3 cellular contexts compared by ENCODE assay signal in the genomic region with DNA sequence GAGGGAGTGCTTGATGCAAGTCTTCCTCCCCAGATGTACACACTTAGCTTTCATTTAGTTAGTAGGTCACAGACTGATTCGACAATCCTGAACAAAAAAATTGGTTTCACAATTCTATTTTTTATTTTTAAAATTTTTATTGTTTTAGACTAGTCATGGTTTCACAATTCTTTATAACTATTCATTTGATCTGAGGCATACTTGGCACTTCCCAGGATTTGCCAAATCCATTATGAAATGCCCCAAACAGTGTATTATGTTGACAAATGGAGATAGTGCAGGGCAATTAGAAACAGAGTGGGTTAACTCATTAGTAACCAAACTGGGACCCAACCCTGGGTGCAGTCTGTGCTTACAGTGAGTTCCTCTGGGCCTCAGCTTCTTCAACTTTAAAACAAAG.
A peak's percentile ranks its signal among the peaks of the same experiment; 100 is the strongest.
TF ChIP-seq lines count a peak whose summit lies in the region.

No MANE protein-coding gene starts in this region.

TF ChIP-seq in SK-N-SH treated with all-trans-retinoic acid at 6 μM for 48 hours, 23 proteins besides CTCF, POLR2A, EP300 and RAD21:
- TF ChIP-seq ISL1 (CRISPR knock-in tag; IDR thresholded peaks at IDR 0.05) (peak; percentile 22; the same call in 1 of the 2 replicates), GLIS3 (CRISPR knock-in tag; IDR thresholded peaks at IDR 0.05) (no peak)

TF ChIP-seq in SK-N-SH, 30 proteins besides CTCF, POLR2A, EP300 and RAD21:
- TF ChIP-seq, protein P1, sequence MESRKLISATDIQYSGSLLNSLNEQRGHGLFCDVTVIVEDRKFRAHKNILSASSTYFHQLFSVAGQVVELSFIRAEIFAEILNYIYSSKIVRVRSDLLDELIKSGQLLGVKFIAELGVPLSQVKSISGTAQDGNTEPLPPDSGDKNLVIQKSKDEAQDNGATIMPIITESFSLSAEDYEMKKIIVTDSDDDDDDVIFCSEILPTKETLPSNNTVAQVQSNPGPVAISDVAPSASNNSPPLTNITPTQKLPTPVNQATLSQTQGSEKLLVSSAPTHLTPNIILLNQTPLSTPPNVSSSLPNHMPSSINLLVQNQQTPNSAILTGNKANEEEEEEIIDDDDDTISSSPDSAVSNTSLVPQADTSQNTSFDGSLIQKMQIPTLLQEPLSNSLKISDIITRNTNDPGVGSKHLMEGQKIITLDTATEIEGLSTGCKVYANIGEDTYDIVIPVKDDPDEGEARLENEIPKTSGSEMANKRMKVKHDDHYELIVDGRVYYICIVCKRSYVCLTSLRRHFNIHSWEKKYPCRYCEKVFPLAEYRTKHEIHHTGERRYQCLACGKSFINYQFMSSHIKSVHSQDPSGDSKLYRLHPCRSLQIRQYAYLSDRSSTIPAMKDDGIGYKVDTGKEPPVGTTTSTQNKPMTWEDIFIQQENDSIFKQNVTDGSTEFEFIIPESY (IDR thresholded peaks at IDR 0.05; ENCODE audit: borderline replicate concordance, low read depth), result no peak
- TF ChIP-seq TEAD4 (IDR thresholded peaks at IDR 0.05; ENCODE audit: borderline replicate concordance, insufficient read depth) (no peak), SMC3 (IDR thresholded peaks at IDR 0.05; ENCODE audit: low read depth, low read length) (no peak), EZH2phosphoT487 (IDR thresholded peaks at IDR 0.05; ENCODE audit: borderline replicate concordance, low read depth) (no peak), NFIC (IDR thresholded peaks at IDR 0.05; ENCODE audit: borderline replicate concordance) (no peak), NRF1 (IDR thresholded peaks at IDR 0.05; ENCODE audit: low read depth, low read length) (no peak), MXI1 (IDR thresholded peaks at IDR 0.05; ENCODE audit: low read depth, low read length) (no peak), FOSL2 (IDR thresholded peaks at IDR 0.05; ENCODE audit: borderline replicate concordance, low read depth) (no peak), JUND (IDR thresholded peaks at IDR 0.05) (no peak), FOXJ3 (CRISPR knock-in tag; IDR thresholded peaks at IDR 0.05) (no peak), POLR2AphosphoS5 (IDR thresholded peaks at IDR 0.05; ENCODE audit: low read depth, low read length) (no peak), TCF12 (IDR thresholded peaks at IDR 0.05) (no peak), RCOR1 (IDR thresholded peaks at IDR 0.05; ENCODE audit: low read length) (no peak), YY1 (IDR thresholded peaks at IDR 0.05; ENCODE audit: low read depth) (no peak), FOXM1 (IDR thresholded peaks at IDR 0.05; ENCODE audit: low read depth) (no peak), GATA2 (CRISPR knock-in tag; IDR thresholded peaks at IDR 0.05) (no peak)
- TF ChIP-seq, protein P2, sequence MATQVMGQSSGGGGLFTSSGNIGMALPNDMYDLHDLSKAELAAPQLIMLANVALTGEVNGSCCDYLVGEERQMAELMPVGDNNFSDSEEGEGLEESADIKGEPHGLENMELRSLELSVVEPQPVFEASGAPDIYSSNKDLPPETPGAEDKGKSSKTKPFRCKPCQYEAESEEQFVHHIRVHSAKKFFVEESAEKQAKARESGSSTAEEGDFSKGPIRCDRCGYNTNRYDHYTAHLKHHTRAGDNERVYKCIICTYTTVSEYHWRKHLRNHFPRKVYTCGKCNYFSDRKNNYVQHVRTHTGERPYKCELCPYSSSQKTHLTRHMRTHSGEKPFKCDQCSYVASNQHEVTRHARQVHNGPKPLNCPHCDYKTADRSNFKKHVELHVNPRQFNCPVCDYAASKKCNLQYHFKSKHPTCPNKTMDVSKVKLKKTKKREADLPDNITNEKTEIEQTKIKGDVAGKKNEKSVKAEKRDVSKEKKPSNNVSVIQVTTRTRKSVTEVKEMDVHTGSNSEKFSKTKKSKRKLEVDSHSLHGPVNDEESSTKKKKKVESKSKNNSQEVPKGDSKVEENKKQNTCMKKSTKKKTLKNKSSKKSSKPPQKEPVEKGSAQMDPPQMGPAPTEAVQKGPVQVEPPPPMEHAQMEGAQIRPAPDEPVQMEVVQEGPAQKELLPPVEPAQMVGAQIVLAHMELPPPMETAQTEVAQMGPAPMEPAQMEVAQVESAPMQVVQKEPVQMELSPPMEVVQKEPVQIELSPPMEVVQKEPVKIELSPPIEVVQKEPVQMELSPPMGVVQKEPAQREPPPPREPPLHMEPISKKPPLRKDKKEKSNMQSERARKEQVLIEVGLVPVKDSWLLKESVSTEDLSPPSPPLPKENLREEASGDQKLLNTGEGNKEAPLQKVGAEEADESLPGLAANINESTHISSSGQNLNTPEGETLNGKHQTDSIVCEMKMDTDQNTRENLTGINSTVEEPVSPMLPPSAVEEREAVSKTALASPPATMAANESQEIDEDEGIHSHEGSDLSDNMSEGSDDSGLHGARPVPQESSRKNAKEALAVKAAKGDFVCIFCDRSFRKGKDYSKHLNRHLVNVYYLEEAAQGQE (IDR thresholded peaks at IDR 0.05; ENCODE audit: low read depth, low read length), result no peak

TF ChIP-seq in GM12878, 131 proteins besides CTCF, POLR2A, EP300 and RAD21:
- no peak for TF ChIP-seq CBX3 (IDR thresholded peaks at IDR 0.05; ENCODE audit: borderline replicate concordance, low read depth)
- TF ChIP-seq, protein P2 (IDR thresholded peaks at IDR 0.05; ENCODE audit: low read depth, low read length), result no peak
- TF ChIP-seq BCL11A (IDR thresholded peaks at IDR 0.05; ENCODE audit: low read depth, low read length), result no peak
- no peak for TF ChIP-seq HCFC1 (IDR thresholded peaks at IDR 0.05; ENCODE audit: low read length)
- TF ChIP-seq, protein P3, sequence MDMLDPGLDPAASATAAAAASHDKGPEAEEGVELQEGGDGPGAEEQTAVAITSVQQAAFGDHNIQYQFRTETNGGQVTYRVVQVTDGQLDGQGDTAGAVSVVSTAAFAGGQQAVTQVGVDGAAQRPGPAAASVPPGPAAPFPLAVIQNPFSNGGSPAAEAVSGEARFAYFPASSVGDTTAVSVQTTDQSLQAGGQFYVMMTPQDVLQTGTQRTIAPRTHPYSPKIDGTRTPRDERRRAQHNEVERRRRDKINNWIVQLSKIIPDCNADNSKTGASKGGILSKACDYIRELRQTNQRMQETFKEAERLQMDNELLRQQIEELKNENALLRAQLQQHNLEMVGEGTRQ (IDR thresholded peaks at IDR 0.05; ENCODE audit: borderline replicate concordance, low read depth, low read length), result no peak
- TF ChIP-seq, protein P4, sequence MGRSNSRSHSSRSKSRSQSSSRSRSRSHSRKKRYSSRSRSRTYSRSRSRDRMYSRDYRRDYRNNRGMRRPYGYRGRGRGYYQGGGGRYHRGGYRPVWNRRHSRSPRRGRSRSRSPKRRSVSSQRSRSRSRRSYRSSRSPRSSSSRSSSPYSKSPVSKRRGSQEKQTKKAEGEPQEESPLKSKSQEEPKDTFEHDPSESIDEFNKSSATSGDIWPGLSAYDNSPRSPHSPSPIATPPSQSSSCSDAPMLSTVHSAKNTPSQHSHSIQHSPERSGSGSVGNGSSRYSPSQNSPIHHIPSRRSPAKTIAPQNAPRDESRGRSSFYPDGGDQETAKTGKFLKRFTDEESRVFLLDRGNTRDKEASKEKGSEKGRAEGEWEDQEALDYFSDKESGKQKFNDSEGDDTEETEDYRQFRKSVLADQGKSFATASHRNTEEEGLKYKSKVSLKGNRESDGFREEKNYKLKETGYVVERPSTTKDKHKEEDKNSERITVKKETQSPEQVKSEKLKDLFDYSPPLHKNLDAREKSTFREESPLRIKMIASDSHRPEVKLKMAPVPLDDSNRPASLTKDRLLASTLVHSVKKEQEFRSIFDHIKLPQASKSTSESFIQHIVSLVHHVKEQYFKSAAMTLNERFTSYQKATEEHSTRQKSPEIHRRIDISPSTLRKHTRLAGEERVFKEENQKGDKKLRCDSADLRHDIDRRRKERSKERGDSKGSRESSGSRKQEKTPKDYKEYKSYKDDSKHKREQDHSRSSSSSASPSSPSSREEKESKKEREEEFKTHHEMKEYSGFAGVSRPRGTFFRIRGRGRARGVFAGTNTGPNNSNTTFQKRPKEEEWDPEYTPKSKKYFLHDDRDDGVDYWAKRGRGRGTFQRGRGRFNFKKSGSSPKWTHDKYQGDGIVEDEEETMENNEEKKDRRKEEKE (IDR thresholded peaks at IDR 0.05), result no peak
- no peak for TF ChIP-seq MXI1 (IDR thresholded peaks at IDR 0.05; ENCODE audit: low read depth, low read length)
- no peak for TF ChIP-seq HDAC6 (IDR thresholded peaks at IDR 0.05; ENCODE audit: unreplicated experiment)
- no peak for TF ChIP-seq RB1 (IDR thresholded peaks at IDR 0.05; ENCODE audit: borderline replicate concordance)
- TF ChIP-seq EGR1 (IDR thresholded peaks at IDR 0.05; ENCODE audit: borderline replicate concordance in 1 of 2, low read depth in 2 of 2, low read length in 2 of 2), result no peak
- TF ChIP-seq ZNF622 (IDR thresholded peaks at IDR 0.05), result no peak
- TF ChIP-seq TCF7 (IDR thresholded peaks at IDR 0.05; ENCODE audit: borderline replicate concordance), result no peak
- TF ChIP-seq SMAD1 (IDR thresholded peaks at IDR 0.05; ENCODE audit: low read depth, partially characterized antibody), result no peak
- no peak for TF ChIP-seq TARDBP (IDR thresholded peaks at IDR 0.05; ENCODE audit: borderline replicate concordance)
- TF ChIP-seq, protein P1 (IDR thresholded peaks at IDR 0.05), result no peak
- TF ChIP-seq RBBP5 (conservative IDR thresholded peaks at IDR 0.05), result no peak
- no peak for TF ChIP-seq POLR2AphosphoS5 (IDR thresholded peaks at IDR 0.05; ENCODE audit: low read length)
